ENCODE assay signal across 25 cellular contexts in the genomic region with DNA sequence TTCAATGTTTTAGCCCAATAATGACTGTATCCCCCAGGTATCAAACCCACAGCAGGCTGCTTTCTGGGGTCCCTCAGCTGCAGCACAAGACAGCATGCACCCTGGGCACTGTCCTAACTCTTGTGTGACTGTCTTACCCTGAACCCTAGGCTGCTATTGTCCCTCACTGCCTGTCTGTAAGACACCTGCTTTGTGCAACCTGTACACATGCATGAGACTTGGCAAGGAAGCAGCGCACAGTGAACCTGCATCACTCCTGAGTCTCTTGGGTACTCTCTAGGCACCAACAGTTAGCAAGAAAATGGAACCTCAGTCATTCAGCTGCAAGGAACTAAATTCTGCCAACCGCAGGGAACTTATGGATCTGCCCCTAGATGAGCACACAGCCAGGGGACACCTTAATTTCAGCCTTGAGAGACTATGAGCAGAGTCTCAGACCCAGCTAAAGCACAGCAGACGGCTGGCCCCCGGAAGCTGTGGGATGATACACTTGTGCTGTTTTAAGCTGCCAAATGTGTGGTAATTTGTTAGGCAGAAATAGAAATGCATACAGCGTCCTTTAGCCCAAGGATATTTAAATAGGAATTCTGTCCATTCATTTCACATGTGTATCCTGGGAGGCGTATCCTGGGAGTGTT.
"Had no signal": no experiment of that assay in that cellular context is flagged by ENCODE, and none has a peak within 500 bp of the region (broad histone marks: within the 10 kb centered on the region; RNA-seq: fewer than 3 reads in every experiment).

No MANE protein-coding gene starts in this region.

- H3K4me1 Mint-ChIP-seq: activated naive CD4-positive, alpha-beta T cell treated with anti-CD3 and anti-CD28 coated beads, Interleukin-2, amount 10 ng/mL, durations not matched to agents 7 days and 5 days had no signal

- H3K36me3 Mint-ChIP-seq: activated naive CD4-positive, alpha-beta T cell treated with anti-CD3 and anti-CD28 coated beads, Interleukin-2, amount 10 ng/mL, durations not matched to agents 7 days and 5 days; activated naive CD8-positive, alpha-beta T cell treated with anti-CD3 and anti-CD28 coated beads for 36 hours had no signal

- H3K4me1 ChIP-seq: Peyer's patch, SJCRH30 had no signal

- H3K4me3 ChIP-seq: Peyer's patch, SJCRH30 had no signal

- H3K9me3 Mint-ChIP-seq: activated CD8-positive, alpha-beta T cell treated with anti-CD3 and anti-CD28 coated beads for 36 hours; activated naive CD4-positive, alpha-beta T cell treated with anti-CD3 and anti-CD28 coated beads, Interleukin-2, amount 10 ng/mL, durations not matched to agents 7 days and 5 days; activated naive CD8-positive, alpha-beta T cell treated with anti-CD3 and anti-CD28 coated beads for 36 hours; activated T-cell treated with anti-CD3 and anti-CD28 coated beads, Interleukin-2, amount 50 U/mL, for 72 hours; activated T-helper 2 cell treated with anti-CD3 and anti-CD28 coated beads, Interferon-gamma antibody, Interleukin-2, Interleukin-4, amounts not matched to agents 10 μg/mL and 5 μg/mL and 100 μg/mL, durations not matched to agents 14 hours and 24 hours and 36 hours had no signal

- DNase-seq: activated CD4-positive, CD25-positive, alpha-beta regulatory T cell; activated CD8-positive, alpha-beta memory T cell treated with anti-CD3 and anti-CD28 coated beads, Interleukin-2, amount 50 U/mL, for 4 hours; activated CD8-positive, alpha-beta T cell treated with anti-CD3 and anti-CD28 coated beads for 36 hours; activated gamma-delta T cell treated with Interleukin-2 at 50 U/mL for 16 hours; activated naive CD4-positive, alpha-beta T cell treated with anti-CD3 and anti-CD28 coated beads, Interleukin-2, amount 10 ng/mL, durations not matched to agents 7 days and 5 days; activated naive CD8-positive, alpha-beta T cell treated with anti-CD3 and anti-CD28 coated beads for 36 hours; activated T-cell treated with anti-CD3 and anti-CD28 coated beads, Interleukin-2, amount 50 U/mL, for 72 hours; brain microvascular endothelial cell; KG1; NCI-H1092; NCI-H1694 treated with DMSO at 0.1 percent for 48 hours; NCI-H2029 treated with DMSO at 0.1 percent for 48 hours; NCI-H2171; NCI-H2227 treated with DMSO at 0.1 percent for 48 hours; NCI-H446 treated with DMSO at 0.1 percent for 48 hours; NCI-H524 treated with DMSO at 0.1 percent for 48 hours; NCI-H82; Peyer's patch; Right ventricle myocardium superior; SJCRH30; SK-N-SH; T-helper 1 cell had no signal

- H3K27ac Mint-ChIP-seq: activated CD8-positive, alpha-beta T cell treated with anti-CD3 and anti-CD28 coated beads for 36 hours; activated naive CD4-positive, alpha-beta T cell treated with anti-CD3 and anti-CD28 coated beads, Interleukin-2, amount 10 ng/mL, durations not matched to agents 7 days and 5 days; activated naive CD8-positive, alpha-beta T cell treated with anti-CD3 and anti-CD28 coated beads for 36 hours; activated T-cell treated with anti-CD3 and anti-CD28 coated beads, Interleukin-2, amount 50 U/mL, for 72 hours; activated T-helper 2 cell treated with anti-CD3 and anti-CD28 coated beads, Interferon-gamma antibody, Interleukin-2, Interleukin-4, amounts not matched to agents 10 μg/mL and 5 μg/mL and 100 μg/mL, durations not matched to agents 14 hours and 24 hours and 36 hours had no signal

- H3K4me3 Mint-ChIP-seq: activated CD8-positive, alpha-beta T cell treated with anti-CD3 and anti-CD28 coated beads for 36 hours; activated naive CD4-positive, alpha-beta T cell treated with anti-CD3 and anti-CD28 coated beads, Interleukin-2, amount 10 ng/mL, durations not matched to agents 7 days and 5 days; activated naive CD8-positive, alpha-beta T cell treated with anti-CD3 and anti-CD28 coated beads for 36 hours; activated T-cell treated with anti-CD3 and anti-CD28 coated beads, Interleukin-2, amount 50 U/mL, for 72 hours had no signal

- H3K9me3 ChIP-seq: Peyer's patch, SJCRH30, SK-N-SH had no signal

- H3K27ac ChIP-seq: brain microvascular endothelial cell, Peyer's patch, RWPE1, SJCRH30, VCaP had no signal

- H3K27me3 ChIP-seq: brain microvascular endothelial cell, Peyer's patch, SJCRH30 had no signal

- H3K36me3 ChIP-seq: brain microvascular endothelial cell, Peyer's patch, SJCRH30 had no signal
